Comparison of ENCODE assay signal across 20 cellular contexts in genomic region chr13:104289400-104289799, GRCh38.
"Had no signal": no experiment of that assay in that cellular context is flagged by ENCODE, and none has a peak within 500 bp of the region (broad histone marks: within the 10 kb centered on the region; RNA-seq: fewer than 3 reads in every experiment).

No MANE protein-coding gene starts in this region.

- H3K9me3 Mint-ChIP-seq: nephron progenitor cell; stimulated activated naive B cell treated with anti-CD40 and anti-IgM and Interleukin-4, amounts not matched to agents 10 μg/mL and 1 μg/mL and 100 μg/mL, for 72 hours; stimulated activated naive CD8-positive, alpha-beta T cell treated with anti-CD3 and anti-CD28 coated beads, Interleukin-15, amount 100 ng/mL, for 72 hours had no signal

- H3K36me3 ChIP-seq: esophagus muscularis mucosa, prostate gland, right lobe of liver, thoracic aorta, transverse colon had no signal

- H3K4me3 Mint-ChIP-seq: immature natural killer cell; naive thymus-derived CD4-positive, alpha-beta T cell; nephron progenitor cell; stimulated activated naive B cell treated with anti-CD40 and anti-IgM and Interleukin-4, amounts not matched to agents 10 μg/mL and 1 μg/mL and 100 μg/mL, for 72 hours; stimulated activated naive CD8-positive, alpha-beta T cell treated with anti-CD3 and anti-CD28 coated beads, Interleukin-15, amount 100 ng/mL, for 72 hours had no signal

- ATAC-seq: foreskin keratinocyte; left colon; naive thymus-derived CD4-positive, alpha-beta T cell; right lobe of liver; stimulated activated naive B cell treated with anti-CD40 and anti-IgM and Interleukin-4, amounts not matched to agents 10 μg/mL and 1 μg/mL and 100 μg/mL, for 72 hours; stimulated activated naive CD8-positive, alpha-beta T cell treated with anti-CD3 and anti-CD28 coated beads, Interleukin-15, amount 100 ng/mL, for 72 hours had no signal

- H3K4me3 ChIP-seq: dorsolateral prefrontal cortex, esophagus muscularis mucosa, prostate gland, right lobe of liver, thoracic aorta, transverse colon had no signal

- H3K36me3 Mint-ChIP-seq: naive thymus-derived CD4-positive, alpha-beta T cell; stimulated activated naive B cell treated with anti-CD40 and anti-IgM and Interleukin-4, amounts not matched to agents 10 μg/mL and 1 μg/mL and 100 μg/mL, for 72 hours had no signal

- DNase-seq: cortex of kidney; dorsolateral prefrontal cortex; effector memory CD4-positive, alpha-beta T cell; foreskin keratinocyte; immature natural killer cell; kidney; left colon; naive thymus-derived CD4-positive, alpha-beta T cell; nephron progenitor cell; retina; right lobe of liver; stimulated activated CD4-positive, alpha-beta T cell treated with anti-CD3 and anti-CD28 coated beads, Interleukin-4, amount 100 ng/mL, for 24 hours; stimulated activated naive B cell treated with anti-CD40 and anti-IgM and Interleukin-4, amounts not matched to agents 10 μg/mL and 1 μg/mL and 100 μg/mL, for 72 hours; stimulated activated naive CD8-positive, alpha-beta T cell treated with anti-CD3 and anti-CD28 coated beads, Interleukin-15, amount 100 ng/mL, for 72 hours; transverse colon had no signal

- H3K79me2 ChIP-seq: parathyroid adenoma had no signal

- H3K27me3 Mint-ChIP-seq: naive thymus-derived CD4-positive, alpha-beta T cell; stimulated activated naive B cell treated with anti-CD40 and anti-IgM and Interleukin-4, amounts not matched to agents 10 μg/mL and 1 μg/mL and 100 μg/mL, for 72 hours; stimulated activated naive CD8-positive, alpha-beta T cell treated with anti-CD3 and anti-CD28 coated beads, Interleukin-15, amount 100 ng/mL, for 72 hours had no signal

- H3K27me3 ChIP-seq: esophagus muscularis mucosa, foreskin keratinocyte, right lobe of liver, transverse colon had no signal

- H3K9ac ChIP-seq: parathyroid adenoma had no signal

- H3K4me1 ChIP-seq: esophagus muscularis mucosa, parathyroid adenoma, prostate gland, right lobe of liver, transverse colon had no signal

- H3K9me3 ChIP-seq: esophagus muscularis mucosa, prostate gland, right lobe of liver, thoracic aorta, transverse colon had no signal

- H2AFZ ChIP-seq: parathyroid adenoma had no signal

- H3K27ac ChIP-seq: dorsolateral prefrontal cortex, epithelial cell of prostate, esophagus muscularis mucosa, foreskin keratinocyte, parathyroid adenoma, prostate gland, right lobe of liver, thoracic aorta, transverse colon had no signal

- H3K27ac Mint-ChIP-seq: immature natural killer cell; naive thymus-derived CD4-positive, alpha-beta T cell; nephron progenitor cell; stimulated activated naive B cell treated with anti-CD40 and anti-IgM and Interleukin-4, amounts not matched to agents 10 μg/mL and 1 μg/mL and 100 μg/mL, for 72 hours; stimulated activated naive CD8-positive, alpha-beta T cell treated with anti-CD3 and anti-CD28 coated beads, Interleukin-15, amount 100 ng/mL, for 72 hours had no signal

- H3K4me1 Mint-ChIP-seq: immature natural killer cell; naive thymus-derived CD4-positive, alpha-beta T cell; stimulated activated naive B cell treated with anti-CD40 and anti-IgM and Interleukin-4, amounts not matched to agents 10 μg/mL and 1 μg/mL and 100 μg/mL, for 72 hours; stimulated activated naive CD8-positive, alpha-beta T cell treated with anti-CD3 and anti-CD28 coated beads, Interleukin-15, amount 100 ng/mL, for 72 hours had no signal
